In genomic region chr2:181264436-181264835, GRCh38 we compare ENCODE assay signal across 22 cellular contexts.
"Had no signal": no experiment of that assay in that cellular context is flagged by ENCODE, and none has a peak within 500 bp of the region (broad histone marks: within the 10 kb centered on the region; RNA-seq: fewer than 3 reads in every experiment).

No MANE protein-coding gene starts in this region.

- H3K36me3 Mint-ChIP-seq: naive B cell; stimulated activated effector memory CD8-positive, alpha-beta T cell treated with anti-CD3 and anti-CD28 coated beads, Interleukin-12 subunit alpha, Interleukin-12 subunit beta, amount 100 ng/mL, for 72 hours had no signal

- H3K4me2 ChIP-seq: hepatocyte had no signal

- H3K4me1 Mint-ChIP-seq: naive B cell had no signal

- ATAC-seq: sciatic nerve; stimulated activated effector memory CD8-positive, alpha-beta T cell treated with anti-CD3 and anti-CD28 coated beads, Interleukin-12 subunit alpha, Interleukin-12 subunit beta, amount 100 ng/mL, for 72 hours; stimulated activated naive CD8-positive, alpha-beta T cell treated with anti-CD3 and anti-CD28 coated beads, Interleukin-15, Interleukin-2, amounts not matched to agents 100 U/mL and 50 U/mL, for 24 hours had no signal

- H3K4me1 ChIP-seq: colonic mucosa, esophagus squamous epithelium, foreskin keratinocyte, suprapubic skin, tibial artery, upper lobe of left lung, uterus had no signal

- H3K27ac ChIP-seq: colonic mucosa, esophagus squamous epithelium, foreskin keratinocyte, hepatocyte, neutrophil, skin epidermis, suprapubic skin, tibial artery, upper lobe of left lung, uterus had no signal

- H3K4me3 ChIP-seq: colonic mucosa, esophagus squamous epithelium, hepatocyte, skin epidermis, suprapubic skin, tibial artery, upper lobe of left lung, uterus had no signal

- H3K9me3 Mint-ChIP-seq: naive B cell; stimulated activated effector memory CD8-positive, alpha-beta T cell treated with anti-CD3 and anti-CD28 coated beads, Interleukin-12 subunit alpha, Interleukin-12 subunit beta, amount 100 ng/mL, for 72 hours had no signal

- H3K4me3 Mint-ChIP-seq: naive B cell; stimulated activated effector memory CD8-positive, alpha-beta T cell treated with anti-CD3 and anti-CD28 coated beads, Interleukin-12 subunit alpha, Interleukin-12 subunit beta, amount 100 ng/mL, for 72 hours had no signal

- H3K27ac Mint-ChIP-seq: stimulated activated effector memory CD8-positive, alpha-beta T cell treated with anti-CD3 and anti-CD28 coated beads, Interleukin-12 subunit alpha, Interleukin-12 subunit beta, amount 100 ng/mL, for 72 hours had no signal

- H2AFZ ChIP-seq: hepatocyte had no signal

- H3K36me3 ChIP-seq: colonic mucosa, esophagus squamous epithelium, neutrophil, suprapubic skin, tibial artery, upper lobe of left lung, uterus had no signal

- DNase-seq: colonic mucosa; dermis blood vessel endothelial cell; esophagus squamous epithelium; head of caudate nucleus; kidney glomerular epithelial cell; mesendoderm; naive B cell; posterior cingulate gyrus; stimulated activated CD4-positive, alpha-beta T cell treated with anti-CD3 and anti-CD28 coated beads, Interleukin-12 subunit alpha, Interleukin-12 subunit beta, amount 100 ng/mL, for 4 hours; stimulated activated CD4-positive, alpha-beta T cell treated with anti-CD3 and anti-CD28 coated beads, Interleukin-4, amount 100 ng/mL, for 1 hour; stimulated activated CD8-positive, alpha-beta memory T cell treated with anti-CD3 and anti-CD28 coated beads, Interleukin-4, amount 100 ng/mL, for 48 hours; stimulated activated naive CD8-positive, alpha-beta T cell treated with anti-CD3 and anti-CD28 coated beads, Interleukin-15, Interleukin-2, amounts not matched to agents 100 U/mL and 50 U/mL, for 24 hours; tibial artery; upper lobe of left lung; uterus had no signal

- H3K9me3 ChIP-seq: colonic mucosa, esophagus squamous epithelium, neutrophil, suprapubic skin, tibial artery, upper lobe of left lung, uterus had no signal

- H3K27me3 ChIP-seq: colonic mucosa, esophagus squamous epithelium, foreskin keratinocyte, hepatocyte, neutrophil, suprapubic skin, tibial artery, upper lobe of left lung, uterus had no signal

- H3K79me2 ChIP-seq: hepatocyte had no signal
